In genomic region chr2:36333350-36334012, GRCh38 we compare ENCODE assay signal across 13 cellular contexts. TPM values are rescaled to one million over a fixed set of nuclear protein-coding genes. Genes with fewer than 3 reads are reported as not detected.
A peak's percentile ranks its signal among the peaks of the same experiment; 100 is the strongest.
DNase-seq lines count a peak whose midpoint lies in the region; ATAC-seq, FAIRE-seq and TF ChIP-seq lines count a peak whose summit lies in the region.
"Had no signal": no experiment of that assay in that cellular context is flagged by ENCODE, and none has a peak within 500 bp of the region (broad histone marks: within the 10 kb centered on the region; RNA-seq: fewer than 3 reads in every experiment).

No MANE protein-coding gene starts in this region.

- peaks cover 0 to 4% of the 10 kb centered on the region in 2 donors for H3K4me1 ChIP-seq in small intestine (ENCODE audit: control insufficient read depth in 2 of 2, insufficient read depth in 1 of 2, low read depth in 1 of 2, low read length in 1 of 2)
- no peaks in the 10 kb centered on the region for H3K4me1 ChIP-seq in BE2C

- H3K27ac ChIP-seq in WERI-Rb-1 (no peak overlapping the region), small intestine (ENCODE audit: low read depth in 1 of 2, low read length in 1 of 2) (no peak overlapping the region)

- peak; percentile 20 for DNase-seq in activated naive CD4-positive, alpha-beta T cell treated with anti-CD3 and anti-CD28 coated beads for 36 hours
- DNase-seq in activated naive CD4-positive, alpha-beta T cell treated with anti-CD3 and anti-CD28 coated beads, Interleukin-2, amount 50 U/mL, for 16 hours: no peak
- DNase-seq in WERI-Rb-1 (no peak), small intestine (peak; percentile 7), lower leg skin (ENCODE audit: low spot score in 2 of 2) (no peak), D341Med (ENCODE audit: low spot score) (no peak), BE2C (no peak)
- DNase-seq: activated CD4-positive, alpha-beta T cell treated with anti-CD3 and anti-CD28 coated beads, Interleukin-2, amount 50 U/mL, for 48 hours; C1 segment of cervical spinal cord; MV-4-11; NCI-H510A had no signal

- FAIRE-seq in small intestine (lab: Jason Lieb, UNC): no peak

- no peak overlapping the region for H3K27ac Mint-ChIP-seq in activated naive CD4-positive, alpha-beta T cell treated with anti-CD3 and anti-CD28 coated beads for 36 hours
- H3K27ac Mint-ChIP-seq: activated naive CD4-positive, alpha-beta T cell treated with anti-CD3 and anti-CD28 coated beads, Interleukin-2, amount 50 U/mL, for 24 hours had no signal

- peak; percentile 36; the same call in 1 of the 2 replicates for TF ChIP-seq CTCF in WERI-Rb-1 (IDR thresholded peaks at IDR 0.05; ENCODE audit: low read depth, low read length)
- TF ChIP-seq CTCF in lower leg skin (IDR thresholded peaks at IDR 0.05): no peak
- TF ChIP-seq CTCF in BE2C (IDR thresholded peaks at IDR 0.05; ENCODE audit: low read depth, low read length): no peak

- H3K4me3 ChIP-seq in WERI-Rb-1 (ENCODE audit: low read depth, low read length): no peak overlapping the region
- no peak overlapping the region for H3K4me3 ChIP-seq in small intestine (ENCODE audit: low read depth in 1 of 2, low read length in 2 of 2)
- H3K4me3 ChIP-seq in lower leg skin (ENCODE audit: low read depth, poor library complexity, severe bottlenecking): no peak overlapping the region
- H3K4me3 ChIP-seq in BE2C (ENCODE audit: low read depth, low read length): no peak overlapping the region

- no peaks in the 10 kb centered on the region for H3K36me3 Mint-ChIP-seq in activated naive CD4-positive, alpha-beta T cell treated with anti-CD3 and anti-CD28 coated beads for 36 hours (ENCODE audit: low read depth)
- H3K36me3 Mint-ChIP-seq: activated naive CD4-positive, alpha-beta T cell treated with anti-CD3 and anti-CD28 coated beads, Interleukin-2, amount 50 U/mL, for 24 hours had no signal

- CTCF ChIA-PET in activated naive CD4-positive, alpha-beta T cell treated with anti-CD3 and anti-CD28 coated beads for 36 hours (lab: Charles Lee): no interaction called here

- H3K9me3 ChIP-seq in WERI-Rb-1 (ENCODE audit: severe bottlenecking) (no peaks in the 10 kb centered on the region), small intestine (ENCODE audit: control insufficient read depth, low read depth) (no peaks in the 10 kb centered on the region), BE2C (no peaks in the 10 kb centered on the region)

- ATAC-seq in HG03175 (IDR thresholded peaks at IDR 0.05; ENCODE audit: unreplicated experiment): peak; percentile 53

- H3K27me3 ChIP-seq in WERI-Rb-1 (ENCODE audit: insufficient read depth, low read depth, severe bottlenecking) (no peaks in the 10 kb centered on the region), small intestine (ENCODE audit: control insufficient read depth in 2 of 2, insufficient read depth in 2 of 2, low read length in 2 of 2) (no peaks in the 10 kb centered on the region), BE2C (no peaks in the 10 kb centered on the region)

- no peaks in the 10 kb centered on the region for H3K9me3 Mint-ChIP-seq in activated naive CD4-positive, alpha-beta T cell treated with anti-CD3 and anti-CD28 coated beads for 36 hours
- H3K9me3 Mint-ChIP-seq: activated naive CD4-positive, alpha-beta T cell treated with anti-CD3 and anti-CD28 coated beads, Interleukin-2, amount 50 U/mL, for 24 hours had no signal

- 28 to 53% (median 37%) methylated on average over 4 of the region's 4 CpGs for WGBS in small intestine, 3 donors
- WGBS in lower leg skin, 2 donors: 51 to 55% methylated on average over 4 of the region's 4 CpGs

- H3K4me1 Mint-ChIP-seq in activated naive CD4-positive, alpha-beta T cell treated with anti-CD3 and anti-CD28 coated beads for 36 hours (ENCODE audit: low read depth): peaks cover 6% of the 10 kb centered on the region

- H3K36me3 ChIP-seq in WERI-Rb-1: no peaks in the 10 kb centered on the region
- H3K36me3 ChIP-seq in small intestine (ENCODE audit: control insufficient read depth in 2 of 2, insufficient read depth in 2 of 2, low read length in 2 of 2): no peaks in the 10 kb centered on the region
- no peaks in the 10 kb centered on the region for H3K36me3 ChIP-seq in BE2C

- H3K4me3 Mint-ChIP-seq in activated naive CD4-positive, alpha-beta T cell treated with anti-CD3 and anti-CD28 coated beads for 36 hours: no peak overlapping the region
- H3K4me3 Mint-ChIP-seq: activated naive CD4-positive, alpha-beta T cell treated with anti-CD3 and anti-CD28 coated beads, Interleukin-2, amount 50 U/mL, for 24 hours had no signal

- H3K27me3 Mint-ChIP-seq in activated naive CD4-positive, alpha-beta T cell treated with anti-CD3 and anti-CD28 coated beads for 36 hours (ENCODE audit: low read depth): peaks cover 9% of the 10 kb centered on the region

- TF ChIP-seq POLR2A in lower leg skin (IDR thresholded peaks at IDR 0.05): no peak

- intact Hi-C loops in activated naive CD4-positive, alpha-beta T cell treated with anti-CD3 and anti-CD28 coated beads for 36 hours (cut with micrococcal nuclease): loop anchor here (1.0 to 5.0 kb wide), 3 partner anchors 355 to 461 kb away; no protein-coding TSS in a partner anchor
- intact Hi-C loops in lower leg skin (cut with DNase I; ENCODE audit: low total_unique reads): no loop called here

RNA-seq across cellular contexts. Expression of gene CRIM1, which starts 22.1 kb away (rescaled TPM):
- 1 to 10 TPM; 3.1 to 3.3 TPM for total RNA-seq in activated naive CD4-positive, alpha-beta T cell treated with anti-CD3 and anti-CD28 coated beads for 36 hours
- polyA plus RNA-seq in small intestine: 10 to 100 TPM in 1 of 3 donors, 1 to 10 TPM in 1, under 1 TPM in 1; 0.89 to 17.4 (median 1.1) TPM
- 100 to 1,000 TPM in 3 of 4 donors, 10 to 100 TPM in 1; 71.7 to 132 (median 118) TPM for total RNA-seq in lower leg skin
- polyA plus RNA-seq in BE2C (2012; ENCODE audit: insufficient read depth, insufficient read length, low read depth): not detected

Comparison
In these comparisons a context has a peak if more than half of its experiments do, and no peak if none do; other contexts are left out.
1. DNase-seq: peak in activated naive CD4-positive, alpha-beta T cell treated with anti-CD3 and anti-CD28 coated beads for 36 hours (single experiment) and small intestine (single experiment); none in activated naive CD4-positive, alpha-beta T cell treated with anti-CD3 and anti-CD28 coated beads, Interleukin-2, amount 50 U/mL, for 16 hours (single experiment), WERI-Rb-1 (single experiment), lower leg skin (0 of 2), D341Med (single experiment) and BE2C (single experiment).
2. RNA of gene CRIM1, which starts 22.1 kb away (total RNA-seq): 71.7 to 132 TPM in lower leg skin; 3.1 to 3.3 TPM in activated naive CD4-positive, alpha-beta T cell treated with anti-CD3 and anti-CD28 coated beads for 36 hours; every median in the first group is over 10 times any median in the second.